Comparison of ENCODE assay signal across 1 cellular context in genomic region chr20:37526238-37526838, GRCh38.
TF ChIP-seq lines count a peak whose summit lies in the region.

No MANE protein-coding gene starts in this region.

TF ChIP-seq in K562, 482 proteins besides CTCF, POLR2A, EP300 and RAD21 (continued from another document and continues in another):
- TF ChIP-seq, protein P1, sequence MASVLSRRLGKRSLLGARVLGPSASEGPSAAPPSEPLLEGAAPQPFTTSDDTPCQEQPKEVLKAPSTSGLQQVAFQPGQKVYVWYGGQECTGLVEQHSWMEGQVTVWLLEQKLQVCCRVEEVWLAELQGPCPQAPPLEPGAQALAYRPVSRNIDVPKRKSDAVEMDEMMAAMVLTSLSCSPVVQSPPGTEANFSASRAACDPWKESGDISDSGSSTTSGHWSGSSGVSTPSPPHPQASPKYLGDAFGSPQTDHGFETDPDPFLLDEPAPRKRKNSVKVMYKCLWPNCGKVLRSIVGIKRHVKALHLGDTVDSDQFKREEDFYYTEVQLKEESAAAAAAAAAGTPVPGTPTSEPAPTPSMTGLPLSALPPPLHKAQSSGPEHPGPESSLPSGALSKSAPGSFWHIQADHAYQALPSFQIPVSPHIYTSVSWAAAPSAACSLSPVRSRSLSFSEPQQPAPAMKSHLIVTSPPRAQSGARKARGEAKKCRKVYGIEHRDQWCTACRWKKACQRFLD (CRISPR knock-in tag; IDR thresholded peaks at IDR 0.05) = no peak
- TF ChIP-seq ZNF146 (CRISPR knock-in tag; IDR thresholded peaks at IDR 0.05; ENCODE audit: unreplicated experiment) = no peak
- no peak for TF ChIP-seq FOXO4 (CRISPR knock-in tag; IDR thresholded peaks at IDR 0.05)
- TF ChIP-seq SMARCE1 (IDR thresholded peaks at IDR 0.05) = peak; percentile 42; the same call in 1 of the 2 replicates
- no peak for TF ChIP-seq NR4A1 (CRISPR knock-in tag; IDR thresholded peaks at IDR 0.05)
- TF ChIP-seq NR4A1 (tag; IDR thresholded peaks at IDR 0.05) = no peak
- TF ChIP-seq ZNF253 (CRISPR knock-in tag; conservative IDR thresholded peaks at IDR 0.05) = no peak
- TF ChIP-seq, protein P2, sequence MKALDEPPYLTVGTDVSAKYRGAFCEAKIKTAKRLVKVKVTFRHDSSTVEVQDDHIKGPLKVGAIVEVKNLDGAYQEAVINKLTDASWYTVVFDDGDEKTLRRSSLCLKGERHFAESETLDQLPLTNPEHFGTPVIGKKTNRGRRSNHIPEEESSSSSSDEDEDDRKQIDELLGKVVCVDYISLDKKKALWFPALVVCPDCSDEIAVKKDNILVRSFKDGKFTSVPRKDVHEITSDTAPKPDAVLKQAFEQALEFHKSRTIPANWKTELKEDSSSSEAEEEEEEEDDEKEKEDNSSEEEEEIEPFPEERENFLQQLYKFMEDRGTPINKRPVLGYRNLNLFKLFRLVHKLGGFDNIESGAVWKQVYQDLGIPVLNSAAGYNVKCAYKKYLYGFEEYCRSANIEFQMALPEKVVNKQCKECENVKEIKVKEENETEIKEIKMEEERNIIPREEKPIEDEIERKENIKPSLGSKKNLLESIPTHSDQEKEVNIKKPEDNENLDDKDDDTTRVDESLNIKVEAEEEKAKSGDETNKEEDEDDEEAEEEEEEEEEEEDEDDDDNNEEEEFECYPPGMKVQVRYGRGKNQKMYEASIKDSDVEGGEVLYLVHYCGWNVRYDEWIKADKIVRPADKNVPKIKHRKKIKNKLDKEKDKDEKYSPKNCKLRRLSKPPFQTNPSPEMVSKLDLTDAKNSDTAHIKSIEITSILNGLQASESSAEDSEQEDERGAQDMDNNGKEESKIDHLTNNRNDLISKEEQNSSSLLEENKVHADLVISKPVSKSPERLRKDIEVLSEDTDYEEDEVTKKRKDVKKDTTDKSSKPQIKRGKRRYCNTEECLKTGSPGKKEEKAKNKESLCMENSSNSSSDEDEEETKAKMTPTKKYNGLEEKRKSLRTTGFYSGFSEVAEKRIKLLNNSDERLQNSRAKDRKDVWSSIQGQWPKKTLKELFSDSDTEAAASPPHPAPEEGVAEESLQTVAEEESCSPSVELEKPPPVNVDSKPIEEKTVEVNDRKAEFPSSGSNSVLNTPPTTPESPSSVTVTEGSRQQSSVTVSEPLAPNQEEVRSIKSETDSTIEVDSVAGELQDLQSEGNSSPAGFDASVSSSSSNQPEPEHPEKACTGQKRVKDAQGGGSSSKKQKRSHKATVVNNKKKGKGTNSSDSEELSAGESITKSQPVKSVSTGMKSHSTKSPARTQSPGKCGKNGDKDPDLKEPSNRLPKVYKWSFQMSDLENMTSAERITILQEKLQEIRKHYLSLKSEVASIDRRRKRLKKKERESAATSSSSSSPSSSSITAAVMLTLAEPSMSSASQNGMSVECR (CRISPR knock-in tag; IDR thresholded peaks at IDR 0.05) = no peak
- TF ChIP-seq CTBP1 (IDR thresholded peaks at IDR 0.05; ENCODE audit: borderline replicate concordance) = peak; percentile 41; the same call in 1 of the 2 replicates
- TF ChIP-seq, protein P3, sequence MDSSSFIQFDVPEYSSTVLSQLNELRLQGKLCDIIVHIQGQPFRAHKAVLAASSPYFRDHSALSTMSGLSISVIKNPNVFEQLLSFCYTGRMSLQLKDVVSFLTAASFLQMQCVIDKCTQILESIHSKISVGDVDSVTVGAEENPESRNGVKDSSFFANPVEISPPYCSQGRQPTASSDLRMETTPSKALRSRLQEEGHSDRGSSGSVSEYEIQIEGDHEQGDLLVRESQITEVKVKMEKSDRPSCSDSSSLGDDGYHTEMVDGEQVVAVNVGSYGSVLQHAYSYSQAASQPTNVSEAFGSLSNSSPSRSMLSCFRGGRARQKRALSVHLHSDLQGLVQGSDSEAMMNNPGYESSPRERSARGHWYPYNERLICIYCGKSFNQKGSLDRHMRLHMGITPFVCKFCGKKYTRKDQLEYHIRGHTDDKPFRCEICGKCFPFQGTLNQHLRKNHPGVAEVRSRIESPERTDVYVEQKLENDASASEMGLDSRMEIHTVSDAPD (CRISPR knock-in tag; IDR thresholded peaks at IDR 0.05) = no peak
- peak; percentile 69 for TF ChIP-seq HDAC3 (IDR thresholded peaks at IDR 0.05; ENCODE audit: borderline replicate concordance, partially characterized antibody)
- no peak for TF ChIP-seq ZBED1 (IDR thresholded peaks at IDR 0.05)
- TF ChIP-seq ZFP36 (IDR thresholded peaks at IDR 0.05; ENCODE audit: low read depth, low read length, partially characterized antibody) = no peak
- no peak for TF ChIP-seq HIVEP1 (CRISPR knock-in tag; IDR thresholded peaks at IDR 0.05)
- TF ChIP-seq SETDB1 (IDR thresholded peaks at IDR 0.05; ENCODE audit: low read length) = no peak
- TF ChIP-seq PRMT5 (CRISPR knock-in tag; IDR thresholded peaks at IDR 0.05) = no peak
- no peak for TF ChIP-seq NRF1 (conservative IDR thresholded peaks at IDR 0.05 in 1 of 2, IDR thresholded peaks at IDR 0.05 in 1 of 2)
- TF ChIP-seq WHSC1 (IDR thresholded peaks at IDR 0.05; ENCODE audit: low read length) = no peak
- no peak for TF ChIP-seq BRD9 (IDR thresholded peaks at IDR 0.05; ENCODE audit: low read depth, partially characterized antibody)
- no peak for TF ChIP-seq TRIM25 (IDR thresholded peaks at IDR 0.05; ENCODE audit: borderline replicate concordance)
- TF ChIP-seq ZNF589 (CRISPR knock-in tag; IDR thresholded peaks at IDR 0.05; ENCODE audit: low read depth) = no peak
- TF ChIP-seq JUND (IDR thresholded peaks at IDR 0.05; ENCODE audit: borderline replicate concordance, low read depth, low read length) = no peak
- TF ChIP-seq JUND (tag; IDR thresholded peaks at IDR 0.05; ENCODE audit: borderline replicate concordance, low read depth, low read length) = no peak
- no peak for TF ChIP-seq PPARD (CRISPR knock-in tag; IDR thresholded peaks at IDR 0.05)
- TF ChIP-seq RBM17 (IDR thresholded peaks at IDR 0.05; ENCODE audit: borderline replicate concordance, low read depth, low read length) = no peak
- TF ChIP-seq JUN (IDR thresholded peaks at IDR 0.05; ENCODE audit: borderline replicate concordance, low read depth, low read length) = no peak
- no peak for TF ChIP-seq JUN (CRISPR knock-in tag; IDR thresholded peaks at IDR 0.05; ENCODE audit: borderline replicate concordance)
- no peak for TF ChIP-seq ZNF121 (CRISPR knock-in tag; conservative IDR thresholded peaks at IDR 0.05)
- TF ChIP-seq LARP7 (IDR thresholded peaks at IDR 0.05) = no peak
- no peak for TF ChIP-seq CSDE1 (IDR thresholded peaks at IDR 0.05)
- no peak for TF ChIP-seq NCOA4 (IDR thresholded peaks at IDR 0.05; ENCODE audit: partially characterized antibody)
- peak; percentile 68; the same call in 1 of the 2 replicates for TF ChIP-seq ZNF644 (tag; IDR thresholded peaks at IDR 0.05; ENCODE audit: low read depth)
- TF ChIP-seq MAZ (CRISPR knock-in tag; conservative IDR thresholded peaks at IDR 0.05 in 1 of 2, IDR thresholded peaks at IDR 0.05 in 1 of 2) = peak in 1 of 2 experiments; percentile 16; a peak in 1 of 4 replicates
- TF ChIP-seq PYGO2 (tag; IDR thresholded peaks at IDR 0.05) = no peak
- TF ChIP-seq SRF (CRISPR knock-in tag; IDR thresholded peaks at IDR 0.05) = no peak
- TF ChIP-seq ZNF77 (CRISPR knock-in tag; IDR thresholded peaks at IDR 0.05) = no peak
- no peak for TF ChIP-seq PCBP2 (IDR thresholded peaks at IDR 0.05; ENCODE audit: low read depth, low read length, poor library complexity, severe bottlenecking)
- TF ChIP-seq TCF7L2 (IDR thresholded peaks at IDR 0.05; ENCODE audit: low read depth, low read length) = no peak
- TF ChIP-seq, protein P4, sequence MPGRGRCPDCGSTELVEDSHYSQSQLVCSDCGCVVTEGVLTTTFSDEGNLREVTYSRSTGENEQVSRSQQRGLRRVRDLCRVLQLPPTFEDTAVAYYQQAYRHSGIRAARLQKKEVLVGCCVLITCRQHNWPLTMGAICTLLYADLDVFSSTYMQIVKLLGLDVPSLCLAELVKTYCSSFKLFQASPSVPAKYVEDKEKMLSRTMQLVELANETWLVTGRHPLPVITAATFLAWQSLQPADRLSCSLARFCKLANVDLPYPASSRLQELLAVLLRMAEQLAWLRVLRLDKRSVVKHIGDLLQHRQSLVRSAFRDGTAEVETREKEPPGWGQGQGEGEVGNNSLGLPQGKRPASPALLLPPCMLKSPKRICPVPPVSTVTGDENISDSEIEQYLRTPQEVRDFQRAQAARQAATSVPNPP (IDR thresholded peaks at IDR 0.05; ENCODE audit: borderline replicate concordance, insufficient read depth, insufficient read length) = no peak
- no peak for TF ChIP-seq PTRF (tag; IDR thresholded peaks at IDR 0.05)
- TF ChIP-seq, protein P5, sequence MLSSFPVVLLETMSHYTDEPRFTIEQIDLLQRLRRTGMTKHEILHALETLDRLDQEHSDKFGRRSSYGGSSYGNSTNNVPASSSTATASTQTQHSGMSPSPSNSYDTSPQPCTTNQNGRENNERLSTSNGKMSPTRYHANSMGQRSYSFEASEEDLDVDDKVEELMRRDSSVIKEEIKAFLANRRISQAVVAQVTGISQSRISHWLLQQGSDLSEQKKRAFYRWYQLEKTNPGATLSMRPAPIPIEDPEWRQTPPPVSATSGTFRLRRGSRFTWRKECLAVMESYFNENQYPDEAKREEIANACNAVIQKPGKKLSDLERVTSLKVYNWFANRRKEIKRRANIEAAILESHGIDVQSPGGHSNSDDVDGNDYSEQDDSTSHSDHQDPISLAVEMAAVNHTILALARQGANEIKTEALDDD (IDR thresholded peaks at IDR 0.05) = peak; percentile 62; the same call in 1 of the 2 replicates
- 0 out of 2 replicates have a peak, but pooled peaks have one; percentile 60 for TF ChIP-seq POLR2AphosphoS5 (IDR thresholded peaks at IDR 0.05; ENCODE audit: control insufficient read depth, insufficient read depth, low read depth, low read length)
- no peak for TF ChIP-seq ZBTB8A (IDR thresholded peaks at IDR 0.05; ENCODE audit: partially characterized antibody)
- TF ChIP-seq, protein P6, sequence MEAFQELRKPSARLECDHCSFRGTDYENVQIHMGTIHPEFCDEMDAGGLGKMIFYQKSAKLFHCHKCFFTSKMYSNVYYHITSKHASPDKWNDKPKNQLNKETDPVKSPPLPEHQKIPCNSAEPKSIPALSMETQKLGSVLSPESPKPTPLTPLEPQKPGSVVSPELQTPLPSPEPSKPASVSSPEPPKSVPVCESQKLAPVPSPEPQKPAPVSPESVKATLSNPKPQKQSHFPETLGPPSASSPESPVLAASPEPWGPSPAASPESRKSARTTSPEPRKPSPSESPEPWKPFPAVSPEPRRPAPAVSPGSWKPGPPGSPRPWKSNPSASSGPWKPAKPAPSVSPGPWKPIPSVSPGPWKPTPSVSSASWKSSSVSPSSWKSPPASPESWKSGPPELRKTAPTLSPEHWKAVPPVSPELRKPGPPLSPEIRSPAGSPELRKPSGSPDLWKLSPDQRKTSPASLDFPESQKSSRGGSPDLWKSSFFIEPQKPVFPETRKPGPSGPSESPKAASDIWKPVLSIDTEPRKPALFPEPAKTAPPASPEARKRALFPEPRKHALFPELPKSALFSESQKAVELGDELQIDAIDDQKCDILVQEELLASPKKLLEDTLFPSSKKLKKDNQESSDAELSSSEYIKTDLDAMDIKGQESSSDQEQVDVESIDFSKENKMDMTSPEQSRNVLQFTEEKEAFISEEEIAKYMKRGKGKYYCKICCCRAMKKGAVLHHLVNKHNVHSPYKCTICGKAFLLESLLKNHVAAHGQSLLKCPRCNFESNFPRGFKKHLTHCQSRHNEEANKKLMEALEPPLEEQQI (IDR thresholded peaks at IDR 0.05) = 0 out of 2 replicates have a peak, but pooled peaks have one; percentile 67
- peak; percentile 88 for TF ChIP-seq CBFA2T2 (conservative IDR thresholded peaks at IDR 0.05)
- TF ChIP-seq ZFP91 (CRISPR knock-in tag; IDR thresholded peaks at IDR 0.05) = no peak
- no peak for TF ChIP-seq NR0B1 (IDR thresholded peaks at IDR 0.05; ENCODE audit: partially characterized antibody)
- no peak for TF ChIP-seq HSF4 (CRISPR knock-in tag; IDR thresholded peaks at IDR 0.05; ENCODE audit: borderline replicate concordance)
- no peak for TF ChIP-seq ZNF766 (CRISPR knock-in tag; conservative IDR thresholded peaks at IDR 0.05)
